In the genomic region with DNA sequence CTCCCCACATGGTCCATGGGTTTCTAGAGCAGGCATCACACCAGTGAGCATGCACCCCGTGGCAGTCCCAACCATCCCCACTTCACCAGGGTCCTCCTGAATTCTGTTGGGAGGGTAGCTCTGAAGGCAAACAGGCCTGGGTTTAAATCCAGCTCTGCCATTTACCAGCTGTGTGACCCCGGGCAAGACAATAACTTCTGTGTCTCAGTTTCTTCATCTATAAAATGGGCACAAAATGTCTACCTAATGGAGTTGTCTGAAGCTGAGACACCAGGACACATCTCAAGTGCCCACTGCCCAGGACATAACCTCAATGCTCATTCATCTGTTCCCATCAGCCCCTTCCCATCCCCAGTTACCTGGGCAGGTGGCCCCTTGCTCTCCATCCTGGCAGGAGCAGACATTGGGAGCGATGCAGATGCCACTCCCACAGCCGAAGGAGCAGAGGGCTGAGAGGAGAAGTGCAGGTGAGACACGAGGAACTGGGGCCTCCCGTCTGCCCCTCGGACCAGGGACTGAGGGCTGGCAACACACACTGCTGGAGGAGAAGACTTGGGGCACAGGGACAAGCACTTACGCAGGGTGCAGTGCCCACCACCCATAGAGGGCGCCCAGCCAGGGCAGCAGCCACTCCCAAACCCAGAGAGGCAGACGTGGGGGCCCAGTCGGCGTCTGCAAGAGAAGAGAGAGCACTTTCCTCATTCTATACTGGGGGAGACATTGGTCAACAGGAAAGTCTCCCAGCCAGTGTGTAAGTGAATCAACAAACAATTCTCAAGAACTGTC, we compare ENCODE assay signal across 21 cellular contexts. TPM values are rescaled to one million over a fixed set of nuclear protein-coding genes. Genes with fewer than 3 reads are reported as not detected.
DNase-seq lines count a peak whose midpoint lies in the region; ATAC-seq and TF ChIP-seq lines count a peak whose summit lies in the region.
"Had no signal": no experiment of that assay in that cellular context is flagged by ENCODE, and none has a peak within 500 bp of the region (broad histone marks: within the 10 kb centered on the region; RNA-seq: fewer than 3 reads in every experiment).

No MANE protein-coding gene starts in this region.

- ATAC-seq in esophagus mucosa = no peak
- ATAC-seq: natural killer cell, T-helper 17 cell had no signal

- no peaks in the 10 kb centered on the region for H3K27me3 ChIP-seq in WERI-Rb-1 (ENCODE audit: insufficient read depth, low read depth, severe bottlenecking)

- peaks cover 19% of the 10 kb centered on the region for H3K36me3 ChIP-seq in WERI-Rb-1
- H3K36me3 ChIP-seq: tibial artery had no signal

- in situ Hi-C loops in GM13977 (cut with MboI; ENCODE audit: low pct_unique_long_range_greater_than_20kb, low sequenced_read_pairs, unreplicated experiment) = no loop called here

- H3K9me3 ChIP-seq in WERI-Rb-1 (ENCODE audit: severe bottlenecking) = no peaks in the 10 kb centered on the region
- H3K9me3 ChIP-seq: tibial artery had no signal

- no peak overlapping the region for H3K27ac ChIP-seq in WERI-Rb-1
- H3K27ac ChIP-seq: tibial artery had no signal

- TF ChIP-seq CTCF in GM13977 (IDR thresholded peaks at IDR 0.05; ENCODE audit: extremely low read depth, insufficient read depth, missing control alignments) = peak; percentile 25
- TF ChIP-seq CTCF in WERI-Rb-1 (IDR thresholded peaks at IDR 0.05; ENCODE audit: low read depth, low read length) = peak; percentile 33; the same call in 1 of the 2 replicates

- no peak overlapping the region for H3K4me3 ChIP-seq in WERI-Rb-1 (ENCODE audit: low read depth, low read length)
- H3K4me3 ChIP-seq: tibial artery had no signal

- DNase-seq in SIG-M5 treated with dmso at 0.1 percent for 504 hours (lab: John Stamatoyannopoulos, UW; ENCODE audit: unreplicated experiment) (peak; percentile 18), SIG-M5 (lab: John Stamatoyannopoulos, UW) (no peak), GM13977 (ENCODE audit: low spot score) (no peak), WERI-Rb-1 (no peak), iPS-NIHi7 (ENCODE audit: extremely low spot score) (peak; percentile 35), Ammon's horn (ENCODE audit: low spot score) (no peak), EL (no peak)
- DNase-seq: amygdala; CD4-positive, alpha-beta memory T cell; GDM1; natural killer cell; NCI-H2081; NCI-H526 treated with DMSO at 0.1 percent for 48 hours; T-helper 17 cell; tibial artery had no signal

RNA-seq across cellular contexts. Expression of a gene that starts 4.0 kb away (rescaled TPM):
- 0.52 TPM for total RNA-seq in esophagus mucosa
- total RNA-seq: A172, RPMI7951 had no signal

RNA-seq across cellular contexts. Expression of a gene that starts 41.8 kb away (rescaled TPM):
- 130 TPM for total RNA-seq in esophagus mucosa

RNA-seq across cellular contexts. Expression of a gene that starts 41.9 kb away (rescaled TPM):
- total RNA-seq in esophagus mucosa = 46.0 TPM

RNA-seq across cellular contexts. Expression of a gene that starts 50.1 kb away (rescaled TPM):
- total RNA-seq in esophagus mucosa = not detected
- total RNA-seq: A172; activated T-helper 1 cell treated with anti-CD3 and anti-CD28 coated beads, Interleukin-12 subunit alpha, Interleukin-12 subunit beta, Interleukin-2, Interleukin-4 antibody, amounts not matched to agents 30 ng/mL and 10 ng/mL and 1 ng/mL, durations not matched to agents 14 hours and 24 hours and 36 hours; CD4-positive, alpha-beta memory T cell; lower leg skin; natural killer cell; renal cortical epithelial cell; RPMI7951; T-helper 17 cell had no signal

Comparison
In these comparisons a context has a peak if more than half of its experiments do, and no peak if none do; other contexts are left out.
1. DNase-seq: peak in SIG-M5 treated with dmso at 0.1 percent for 504 hours (single experiment) and iPS-NIHi7 (single experiment); none in SIG-M5 (single experiment), GM13977 (single experiment), WERI-Rb-1 (single experiment), Ammon's horn (single experiment) and EL (single experiment).